ENCODE assay signal across 17 cellular contexts in genomic region chrX:153800177-153800722, GRCh38. TPM values are rescaled to one million over a fixed set of nuclear protein-coding genes. Genes with fewer than 3 reads are reported as not detected.
DNase-seq lines count a peak whose midpoint lies in the region; ATAC-seq and TF ChIP-seq lines count a peak whose summit lies in the region.
"Had no signal": no experiment of that assay in that cellular context is flagged by ENCODE, and none has a peak within 500 bp of the region (broad histone marks: within the 10 kb centered on the region; RNA-seq: fewer than 3 reads in every experiment).

No MANE protein-coding gene starts in this region.

- no peaks in the 10 kb centered on the region for H3K27me3 Mint-ChIP-seq in activated naive CD8-positive, alpha-beta T cell treated with anti-CD3 and anti-CD28 coated beads, Interleukin-2, amount 50 U/mL, for 24 hours
- no peaks in the 10 kb centered on the region for H3K27me3 Mint-ChIP-seq in activated naive CD8-positive, alpha-beta T cell treated with anti-CD3 and anti-CD28 coated beads for 36 hours
- no peaks in the 10 kb centered on the region for H3K27me3 Mint-ChIP-seq in stimulated activated naive B cell treated with anti-CD40 and anti-IgM and Interleukin-4, amounts not matched to agents 10 μg/mL and 1 μg/mL and 100 μg/mL, for 72 hours

- no peak overlapping the region for H3K27ac Mint-ChIP-seq in activated naive CD8-positive, alpha-beta T cell treated with anti-CD3 and anti-CD28 coated beads, Interleukin-2, amount 50 U/mL, for 24 hours
- H3K27ac Mint-ChIP-seq in activated naive CD8-positive, alpha-beta T cell treated with anti-CD3 and anti-CD28 coated beads for 36 hours, result no peak overlapping the region
- peak overlapping the region; percentile 43 for H3K27ac Mint-ChIP-seq in stimulated activated naive B cell treated with anti-CD40 and anti-IgM and Interleukin-4, amounts not matched to agents 10 μg/mL and 1 μg/mL and 100 μg/mL, for 72 hours

- in situ Hi-C loops in Panc1 (cut with HindIII; ENCODE audit: low pct_unique_long_range_greater_than_20kb, low sequenced_read_pairs), result no loop called here

- H3K9me3 Mint-ChIP-seq in activated naive CD8-positive, alpha-beta T cell treated with anti-CD3 and anti-CD28 coated beads, Interleukin-2, amount 50 U/mL, for 24 hours, result no peaks in the 10 kb centered on the region
- H3K9me3 Mint-ChIP-seq in activated naive CD8-positive, alpha-beta T cell treated with anti-CD3 and anti-CD28 coated beads for 36 hours, result no peaks in the 10 kb centered on the region
- H3K9me3 Mint-ChIP-seq in stimulated activated naive B cell treated with anti-CD40 and anti-IgM and Interleukin-4, amounts not matched to agents 10 μg/mL and 1 μg/mL and 100 μg/mL, for 72 hours, result no peaks in the 10 kb centered on the region

- H3K27ac ChIP-seq in Panc1 (ENCODE audit: low read length), result no peak overlapping the region
- H3K27ac ChIP-seq in heart left ventricle, result peak overlapping the region in 4 of 12 donors; percentile 24 to 60 (median 54)
- H3K27ac ChIP-seq in ovary, result no peak overlapping the region
- no peak overlapping the region for H3K27ac ChIP-seq in PC-9

- no peak overlapping the region for H3K4me2 ChIP-seq in PC-9

- peaks cover 5% of the 10 kb centered on the region; the same call in 1 of the 2 replicates for H3F3A ChIP-seq in PC-9 (ENCODE audit: insufficient read depth, low read depth)

- H3K9me3 ChIP-seq in Panc1 (ENCODE audit: control insufficient read depth, insufficient read depth, low read depth, low read length), result no peaks in the 10 kb centered on the region
- peaks cover 0 to 18% (median 0%) of the 10 kb centered on the region in 12 donors for H3K9me3 ChIP-seq in heart left ventricle
- no peaks in the 10 kb centered on the region for H3K9me3 ChIP-seq in ovary
- no peaks in the 10 kb centered on the region for H3K9me3 ChIP-seq in PC-9 (ENCODE audit: insufficient read depth, low read depth)

- POLR2A ChIA-PET in Panc1 (lab: Charles Lee) (no interaction called here), PC-9 (lab: Charles Lee; ENCODE audit: unreplicated experiment) (no interaction called here)

- TF ChIP-seq POLR2A in heart left ventricle (IDR thresholded peaks at IDR 0.05), result no peak
- no peak for TF ChIP-seq POLR2A in ovary (IDR thresholded peaks at IDR 0.05)

- no peaks in the 10 kb centered on the region for H4K20me1 ChIP-seq in PC-9 (ENCODE audit: insufficient read depth)

- H2AFZ ChIP-seq in PC-9, result no peak overlapping the region

- no peak for DNase-seq in activated naive CD8-positive, alpha-beta T cell treated with anti-CD3 and anti-CD28 coated beads, Interleukin-2, amount 50 U/mL, for 24 hours
- DNase-seq in activated naive CD8-positive, alpha-beta T cell treated with anti-CD3 and anti-CD28 coated beads for 36 hours, result no peak
- DNase-seq in Panc1 (ENCODE audit: low read depth, low spot score) (no peak), heart left ventricle (peak in 1 of 5 donors; percentile 25), ovary (no peak), GM03348 (ENCODE audit: low spot score) (no peak), PC-9 (no peak)
- no peak for DNase-seq in stimulated activated naive B cell treated with anti-CD40 and anti-IgM and Interleukin-4, amounts not matched to agents 10 μg/mL and 1 μg/mL and 100 μg/mL, for 72 hours
- DNase-seq: COR-L47, DMS79 treated with DMSO at 0.1 percent for 48 hours, GF-D8, Karpas-422, MM.1S, NCI-H1105, NCI-H187, NCI-H774 had no signal

- peaks cover 14% of the 10 kb centered on the region for H3K79me2 ChIP-seq in PC-9 (ENCODE audit: low read depth)

- peaks cover 9% of the 10 kb centered on the region for H3K4me1 Mint-ChIP-seq in activated naive CD8-positive, alpha-beta T cell treated with anti-CD3 and anti-CD28 coated beads, Interleukin-2, amount 50 U/mL, for 24 hours
- H3K4me1 Mint-ChIP-seq in activated naive CD8-positive, alpha-beta T cell treated with anti-CD3 and anti-CD28 coated beads for 36 hours, result peaks cover 4% of the 10 kb centered on the region
- peaks cover 5 to 12% of the 10 kb centered on the region in 2 donors for H3K4me1 Mint-ChIP-seq in stimulated activated naive B cell treated with anti-CD40 and anti-IgM and Interleukin-4, amounts not matched to agents 10 μg/mL and 1 μg/mL and 100 μg/mL, for 72 hours

- no peak for TF ChIP-seq CTCF in Panc1 (IDR thresholded peaks at IDR 0.05)
- no peak for TF ChIP-seq CTCF in heart left ventricle (IDR thresholded peaks at IDR 0.05)
- no peak for TF ChIP-seq CTCF in ovary (IDR thresholded peaks at IDR 0.05)
- TF ChIP-seq CTCF in PC-9 (conservative IDR thresholded peaks at IDR 0.05), result no peak

- intact Hi-C loops in Panc1 (cut with micrococcal nuclease; ENCODE audit: unreplicated experiment), result loop anchor here (10.0 kb wide), 1 partner anchor 85 kb away; the partner anchor contains the start of gene L1CAM
- intact Hi-C loops in heart left ventricle (cut with DNase I), result no loop called here
- intact Hi-C loops in ovary (cut with DNase I), result no loop called here
- intact Hi-C loops in PC-9 (cut with micrococcal nuclease; ENCODE audit: unreplicated experiment), result no loop called here

- CTCF ChIA-PET in Panc1 (lab: Charles Lee) (no interaction called here), PC-9 (lab: Charles Lee) (no interaction called here)

- peaks cover 9% of the 10 kb centered on the region for H3K36me3 Mint-ChIP-seq in activated naive CD8-positive, alpha-beta T cell treated with anti-CD3 and anti-CD28 coated beads, Interleukin-2, amount 50 U/mL, for 24 hours (ENCODE audit: low read depth)
- H3K36me3 Mint-ChIP-seq in activated naive CD8-positive, alpha-beta T cell treated with anti-CD3 and anti-CD28 coated beads for 36 hours, result peaks cover 12% of the 10 kb centered on the region
- peaks cover 17 to 20% of the 10 kb centered on the region in 2 donors for H3K36me3 Mint-ChIP-seq in stimulated activated naive B cell treated with anti-CD40 and anti-IgM and Interleukin-4, amounts not matched to agents 10 μg/mL and 1 μg/mL and 100 μg/mL, for 72 hours

- H3K36me3 ChIP-seq in Panc1 (ENCODE audit: control insufficient read depth, insufficient read depth, low read length) (peaks cover 3% of the 10 kb centered on the region; the same call in 1 of the 2 replicates), heart left ventricle (peaks cover 0 to 25% (median 9%) of the 10 kb centered on the region in 9 donors), ovary (no peaks in the 10 kb centered on the region), PC-9 (ENCODE audit: low read depth) (no peaks in the 10 kb centered on the region)

- H3K9me2 ChIP-seq in PC-9 (ENCODE audit: insufficient read depth), result no peaks in the 10 kb centered on the region

- no peak overlapping the region for H3K4me3 Mint-ChIP-seq in activated naive CD8-positive, alpha-beta T cell treated with anti-CD3 and anti-CD28 coated beads, Interleukin-2, amount 50 U/mL, for 24 hours
- no peak overlapping the region for H3K4me3 Mint-ChIP-seq in activated naive CD8-positive, alpha-beta T cell treated with anti-CD3 and anti-CD28 coated beads for 36 hours
- H3K4me3 Mint-ChIP-seq in stimulated activated naive B cell treated with anti-CD40 and anti-IgM and Interleukin-4, amounts not matched to agents 10 μg/mL and 1 μg/mL and 100 μg/mL, for 72 hours, result no peak overlapping the region
- H3K4me3 Mint-ChIP-seq: CD14-positive monocyte had no signal

- no TSS peak for BruUV-seq in Panc1 (replicated peaks; lab: Mats Ljungman, UMichigan)
- BruUV-seq in PC-9 (replicated peaks; lab: Mats Ljungman, UMichigan), result no TSS peak

- H3K4me3 ChIP-seq in Panc1 (ENCODE audit: low read depth in 2 of 2, low read length in 2 of 2) (no peak overlapping the region), heart left ventricle (no peak overlapping the region), ovary (no peak overlapping the region), PC-9 (no peak overlapping the region)

- H3K27me3 ChIP-seq in Panc1 (ENCODE audit: control insufficient read depth, insufficient read depth, low read length), result no peaks in the 10 kb centered on the region
- no peaks in the 10 kb centered on the region for H3K27me3 ChIP-seq in heart left ventricle
- H3K27me3 ChIP-seq in ovary, result no peaks in the 10 kb centered on the region
- H3K27me3 ChIP-seq in PC-9 (ENCODE audit: insufficient read depth, low read depth), result no peaks in the 10 kb centered on the region

- no peak for TF ChIP-seq EP300 in ovary (IDR thresholded peaks at IDR 0.05)

- ATAC-seq in activated naive CD8-positive, alpha-beta T cell treated with anti-CD3 and anti-CD28 coated beads, Interleukin-2, amount 50 U/mL, for 24 hours, result peak; percentile 6
- peak; percentile 47 for ATAC-seq in Panc1
- ATAC-seq in heart left ventricle, result peak; percentile 29 to 76 (median 35)
- no peak for ATAC-seq in stimulated activated naive B cell treated with anti-CD40 and anti-IgM and Interleukin-4, amounts not matched to agents 10 μg/mL and 1 μg/mL and 100 μg/mL, for 72 hours (replicated peaks)

- WGBS in heart left ventricle, 4 donors, result 62 to 90% (median 71%) methylated on average over 9 to 16 of the region's 16 CpGs
- WGBS in ovary, 3 donors, result 74 to 81% (median 75%) methylated on average over 15 to 16 of the region's 16 CpGs

- H3K4me1 ChIP-seq in Panc1 (ENCODE audit: control insufficient read depth, insufficient read depth, low read length), result peaks cover 10% of the 10 kb centered on the region
- H3K4me1 ChIP-seq in heart left ventricle, result peaks cover 0 to 13% (median 8%) of the 10 kb centered on the region in 12 donors
- no peaks in the 10 kb centered on the region for H3K4me1 ChIP-seq in ovary (ENCODE audit: insufficient read depth)
- peaks cover 10% of the 10 kb centered on the region; the same call in 1 of the 2 replicates for H3K4me1 ChIP-seq in PC-9 (replicated peaks; ENCODE audit: insufficient read depth)

RNA-seq across cellular contexts. Expression of gene SSR4, which starts 5.8 kb away (rescaled TPM):
- 100 to 1,000 TPM; 133 to 145 TPM for total RNA-seq in activated naive CD8-positive, alpha-beta T cell treated with anti-CD3 and anti-CD28 coated beads for 36 hours
- total RNA-seq in Panc1 (2021; ENCODE audit: unreplicated experiment), result 504 TPM
- polyA plus RNA-seq in Panc1 (2012; ENCODE audit: insufficient read length), result 706 TPM
- total RNA-seq in heart left ventricle, result 100 to 1,000 TPM; 119 to 225 (median 135) TPM
- polyA plus RNA-seq in heart left ventricle, result 100 to 1,000 TPM; 306 to 307 TPM
- 100 to 1,000 TPM; 123 to 181 (median 155) TPM for total RNA-seq in ovary
- polyA plus RNA-seq in ovary, result 100 to 1,000 TPM; 120 to 261 TPM
- 223 and 310 TPM in 2 replicates for total RNA-seq in PC-9 (2021)

RNA-seq across cellular contexts. Expression of gene IDH3G, which starts 6.1 kb away (rescaled TPM):
- 10 to 100 TPM; 55.9 to 58.1 TPM for total RNA-seq in activated naive CD8-positive, alpha-beta T cell treated with anti-CD3 and anti-CD28 coated beads for 36 hours
- total RNA-seq in Panc1 (2021; ENCODE audit: unreplicated experiment), result 89.4 TPM
- polyA plus RNA-seq in Panc1 (2012; ENCODE audit: insufficient read length), result 205 TPM
- 100 to 1,000 TPM in 2 of 9 donors, 10 to 100 TPM in 7; 58.1 to 162 (median 71.2) TPM for total RNA-seq in heart left ventricle
- polyA plus RNA-seq in heart left ventricle, result 10 to 100 TPM; 76.5 to 78.6 TPM
- total RNA-seq in ovary, result 10 to 100 TPM; 48.5 to 58.5 (median 54.7) TPM
- polyA plus RNA-seq in ovary, result 10 to 100 TPM; 41.3 to 44.2 TPM
- total RNA-seq in PC-9 (2021), result 47.7 and 63.4 TPM in 2 replicates

RNA-seq across cellular contexts. Expression of gene SRPK3, which starts 19.4 kb away (rescaled TPM):
- total RNA-seq in activated naive CD8-positive, alpha-beta T cell treated with anti-CD3 and anti-CD28 coated beads for 36 hours, result not detected
- total RNA-seq in Panc1 (2021; ENCODE audit: unreplicated experiment), result 1.6 TPM
- 2.6 TPM for polyA plus RNA-seq in Panc1 (2012; ENCODE audit: insufficient read length)
- 10 to 100 TPM; 31.9 to 49.7 (median 38.9) TPM for total RNA-seq in heart left ventricle
- polyA plus RNA-seq in heart left ventricle, result 10 to 100 TPM in 1 of 2 donors, 1 to 10 TPM in 1; 8.8 to 39.8 TPM
- 1 to 10 TPM; 1.1 to 2.1 (median 1.6) TPM for total RNA-seq in ovary
- under 1 TPM; 0.25 to 0.65 TPM for polyA plus RNA-seq in ovary
- total RNA-seq in PC-9 (2021), result 0.40 and 0.46 TPM in 2 replicates
- polyA plus RNA-seq: CD14-positive monocyte had no signal

RNA-seq across cellular contexts. Expression of gene PDZD4, which starts 30.1 kb away (rescaled TPM):
- under 1 TPM; 0.38 to 0.70 TPM for total RNA-seq in activated naive CD8-positive, alpha-beta T cell treated with anti-CD3 and anti-CD28 coated beads for 36 hours
- 37.2 TPM for total RNA-seq in Panc1 (2021; ENCODE audit: unreplicated experiment)
- 46.9 TPM for polyA plus RNA-seq in Panc1 (2012; ENCODE audit: insufficient read length)
- total RNA-seq in heart left ventricle, result 1 to 10 TPM; 1.7 to 4.0 (median 2.4) TPM
- 1 to 10 TPM; 1.7 to 2.4 TPM for polyA plus RNA-seq in heart left ventricle
- 1 to 10 TPM in 4 of 7 donors, under 1 TPM in 3; 0.73 to 8.6 (median 2.7) TPM for total RNA-seq in ovary
- 1 to 10 TPM; 2.0 to 2.2 TPM for polyA plus RNA-seq in ovary
- total RNA-seq in PC-9 (2021), result 0.17 and 0.25 TPM in 2 replicates
- polyA plus RNA-seq: CD14-positive monocyte had no signal

RNA-seq across cellular contexts. Expression of gene PLXNB3, which starts 36.2 kb away (rescaled TPM):
- total RNA-seq in activated naive CD8-positive, alpha-beta T cell treated with anti-CD3 and anti-CD28 coated beads for 36 hours, result 1 to 10 TPM; 2.8 to 4.2 TPM
- 14.3 TPM for total RNA-seq in Panc1 (2021; ENCODE audit: unreplicated experiment)
- polyA plus RNA-seq in Panc1 (2012; ENCODE audit: insufficient read length), result 23.9 TPM
- total RNA-seq in heart left ventricle, result 1 to 10 TPM; 1.6 to 8.6 (median 3.5) TPM
- 1 to 10 TPM in 1 of 2 donors, under 1 TPM in 1; 0.51 to 2.8 TPM for polyA plus RNA-seq in heart left ventricle
- 1 to 10 TPM in 3 of 7 donors, under 1 TPM in 4; 0.46 to 5.0 (median 0.95) TPM for total RNA-seq in ovary
- polyA plus RNA-seq in ovary, result 1 to 10 TPM in 1 of 2 donors, under 1 TPM in 1; 0.79 to 3.6 TPM
- total RNA-seq in PC-9 (2021), result 39.4 and 41.4 TPM in 2 replicates
- polyA plus RNA-seq: CD14-positive monocyte had no signal

Comparison
In these comparisons a context has a peak if more than half of its experiments do, and no peak if none do; other contexts are left out.
1. ATAC-seq: peak in activated naive CD8-positive, alpha-beta T cell treated with anti-CD3 and anti-CD28 coated beads, Interleukin-2, amount 50 U/mL, for 24 hours (single experiment), Panc1 (single experiment) and heart left ventricle (4 of 4); none in stimulated activated naive B cell treated with anti-CD40 and anti-IgM and Interleukin-4, amounts not matched to agents 10 μg/mL and 1 μg/mL and 100 μg/mL, for 72 hours (0 of 2).
2. RNA of gene SRPK3, which starts 19.4 kb away (total RNA-seq): 31.9 to 49.7 TPM in heart left ventricle; 1.1 to 2.1 TPM in ovary, 1.6 TPM in Panc1 (single experiment), 0.40 to 0.46 TPM in PC-9 and not detected in activated naive CD8-positive, alpha-beta T cell treated with anti-CD3 and anti-CD28 coated beads for 36 hours; every median in the first group is over 10 times any median in the second.